ENCODE assay signal across 1 cellular context in the genomic region with DNA sequence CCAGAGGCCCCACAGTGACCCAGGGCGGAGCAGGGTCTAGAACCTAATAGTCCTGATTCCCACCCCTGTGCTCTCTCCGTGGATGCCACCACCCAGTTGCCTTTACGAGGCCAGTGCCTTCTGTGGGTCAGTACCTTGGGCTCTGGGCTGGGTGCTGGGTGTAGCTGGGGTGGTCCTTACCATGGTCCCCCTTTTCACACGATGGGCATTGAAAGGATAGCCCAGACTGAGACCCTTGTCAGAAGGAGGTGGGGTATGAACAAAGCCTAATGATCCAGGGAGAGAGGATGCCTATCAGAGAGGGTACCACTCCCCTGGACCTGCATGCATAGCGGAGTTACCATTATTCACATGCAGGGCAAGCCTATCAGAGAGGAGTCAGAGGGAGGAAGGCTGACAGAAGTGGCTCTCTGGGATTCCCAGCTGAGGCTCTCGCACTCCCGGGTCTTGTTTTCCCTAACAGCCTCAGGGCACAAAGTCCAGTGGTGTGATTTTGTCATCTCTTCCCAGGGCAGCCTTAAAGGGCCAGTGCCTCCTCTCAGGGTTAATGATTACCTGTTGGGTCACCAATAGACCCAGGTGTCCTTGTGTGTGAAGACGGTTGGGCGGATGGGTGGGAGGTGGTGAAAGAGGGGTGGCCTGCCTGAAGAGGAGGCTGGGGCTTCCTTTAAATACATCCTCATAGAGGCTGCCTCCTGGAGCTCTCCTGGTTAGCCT.
TF ChIP-seq lines count a peak whose summit lies in the region.

No MANE protein-coding gene starts in this region.

TF ChIP-seq in A549, 52 proteins besides CTCF, POLR2A, EP300 and RAD21 (continued from another document):
- TF ChIP-seq CHD4 (IDR thresholded peaks at IDR 0.05; ENCODE audit: borderline replicate concordance), result no peak
- TF ChIP-seq SREBF2 (IDR thresholded peaks at IDR 0.05), result no peak
- no peak for TF ChIP-seq RNF2 (IDR thresholded peaks at IDR 0.05; ENCODE audit: borderline replicate concordance, low read depth)
- TF ChIP-seq, protein P1, sequence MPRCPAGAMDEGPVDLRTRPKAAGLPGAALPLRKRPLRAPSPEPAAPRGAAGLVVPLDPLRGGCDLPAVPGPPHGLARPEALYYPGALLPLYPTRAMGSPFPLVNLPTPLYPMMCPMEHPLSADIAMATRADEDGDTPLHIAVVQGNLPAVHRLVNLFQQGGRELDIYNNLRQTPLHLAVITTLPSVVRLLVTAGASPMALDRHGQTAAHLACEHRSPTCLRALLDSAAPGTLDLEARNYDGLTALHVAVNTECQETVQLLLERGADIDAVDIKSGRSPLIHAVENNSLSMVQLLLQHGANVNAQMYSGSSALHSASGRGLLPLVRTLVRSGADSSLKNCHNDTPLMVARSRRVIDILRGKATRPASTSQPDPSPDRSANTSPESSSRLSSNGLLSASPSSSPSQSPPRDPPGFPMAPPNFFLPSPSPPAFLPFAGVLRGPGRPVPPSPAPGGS (IDR thresholded peaks at IDR 0.05), result no peak
- TF ChIP-seq, protein P2, sequence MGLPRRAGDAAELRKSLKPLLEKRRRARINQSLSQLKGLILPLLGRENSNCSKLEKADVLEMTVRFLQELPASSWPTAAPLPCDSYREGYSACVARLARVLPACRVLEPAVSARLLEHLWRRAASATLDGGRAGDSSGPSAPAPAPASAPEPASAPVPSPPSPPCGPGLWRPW (IDR thresholded peaks at IDR 0.05), result no peak
